Comparison of ENCODE assay signal across 22 cellular contexts in the genomic region with DNA sequence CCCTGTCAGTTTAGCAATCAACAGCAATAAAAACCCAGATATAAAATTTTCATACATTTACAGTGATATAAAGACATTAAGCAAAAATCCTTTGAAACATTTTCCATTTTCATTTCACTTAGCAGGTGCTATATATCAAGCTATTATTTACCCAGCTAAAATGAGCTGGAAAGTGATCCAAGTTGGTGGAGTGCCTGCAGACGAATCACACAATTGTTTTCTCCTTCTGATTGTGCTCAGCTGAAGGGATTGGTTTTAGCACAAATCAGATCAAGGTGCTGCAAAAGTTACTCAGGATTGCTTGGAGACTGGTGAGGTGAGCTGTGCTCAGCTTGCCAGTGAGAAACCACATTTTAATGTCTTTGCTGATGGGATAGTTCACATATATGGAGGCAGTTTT.
"Had no signal": no experiment of that assay in that cellular context is flagged by ENCODE, and none has a peak within 500 bp of the region (broad histone marks: within the 10 kb centered on the region; RNA-seq: fewer than 3 reads in every experiment).

No MANE protein-coding gene starts in this region.

- H3K27ac ChIP-seq: HL-60, KMS-11, RWPE1 had no signal

- FAIRE-seq: HTR-8/SVneo, K562 had no signal

- H3K4me2 ChIP-seq: KMS-11 had no signal

- ATAC-seq: K562, Panc1, SK-N-SH treated with all-trans-retinoic acid at 6 μM for 48 hours had no signal

- H3K4me3 ChIP-seq: K562 had no signal

- H3K9ac ChIP-seq: KMS-11 had no signal

- DNase-seq: Kasumi-1, MM.1S, NCI-H1092 treated with DMSO at 0.1 percent for 48 hours, NCI-H1436, NCI-H187, NCI-H2029, NCI-H2081 treated with DMSO at 0.1 percent for 48 hours, NCI-H2171, NCI-H345, NCI-H446 treated with DMSO at 0.1 percent for 48 hours, NCI-H510A treated with DMSO at 0.1 percent for 48 hours, NCI-H526, NCI-H82, SHP77, T-helper 1 cell had no signal
